ENCODE assay signal across 12 cellular contexts in the genomic region with DNA sequence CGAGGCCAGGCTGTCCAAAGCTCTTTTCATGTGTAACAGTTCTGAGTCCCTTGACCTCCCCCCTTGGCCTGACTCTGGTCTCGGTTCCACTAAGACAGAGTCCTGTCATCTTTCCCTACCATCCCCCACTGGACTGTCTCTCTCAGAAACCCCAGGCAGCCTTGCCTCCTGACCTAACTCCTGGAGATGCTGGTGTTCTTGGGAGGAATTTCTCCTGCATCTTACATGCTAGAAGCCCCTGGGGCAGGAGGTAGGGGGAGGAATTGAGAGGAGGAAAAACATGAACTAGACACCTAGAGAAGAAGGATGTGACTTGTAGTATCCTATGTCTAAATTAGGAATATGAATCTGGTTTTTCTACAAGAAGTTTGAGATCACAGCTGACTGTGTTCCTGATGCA. TPM values are rescaled to one million over a fixed set of nuclear protein-coding genes. Genes with fewer than 3 reads are reported as not detected.
A peak's percentile ranks its signal among the peaks of the same experiment; 100 is the strongest.
DNase-seq lines count a peak whose midpoint lies in the region; ATAC-seq and TF ChIP-seq lines count a peak whose summit lies in the region.
"Had no signal": no experiment of that assay in that cellular context is flagged by ENCODE, and none has a peak within 500 bp of the region (broad histone marks: within the 10 kb centered on the region; RNA-seq: fewer than 3 reads in every experiment).

No MANE protein-coding gene starts in this region.

- H2AFZ ChIP-seq in trophoblast cell (ENCODE audit: insufficient read depth, low read length, poor library complexity), result no peak overlapping the region

- no peaks in the 10 kb centered on the region for H3K9me3 ChIP-seq in Peyer's patch
- H3K9me3 ChIP-seq in trophoblast cell (ENCODE audit: insufficient read depth, low read depth, low read length), result no peaks in the 10 kb centered on the region
- H3K9me3 ChIP-seq: thoracic aorta had no signal

- no peak overlapping the region for H3K4ac ChIP-seq in trophoblast cell (ENCODE audit: low read depth, low read length)

- H3K18ac ChIP-seq in trophoblast cell (ENCODE audit: low read length), result no peak overlapping the region

- H2BK120ac ChIP-seq in trophoblast cell (ENCODE audit: insufficient read depth, low read length, poor library complexity), result no peak overlapping the region

- H3K27me3 ChIP-seq in Peyer's patch (no peaks in the 10 kb centered on the region), trophoblast cell (ENCODE audit: insufficient read depth, low read length) (no peaks in the 10 kb centered on the region)

- no CpG with 5 or more reads among the region's 2 CpGs for WGBS in trophoblast cell (ENCODE audit: extremely low coverage, insufficient coverage, insufficient read length)

- no peak for DNase-seq in T-helper 2 cell treated with Interferon-gamma antibody and Interleukin-4, amounts not matched to agents 5 μg/mL and 100 μg/mL, for 36 hours (ENCODE audit: low spot score)
- DNase-seq in T-helper 2 cell, result no peak
- DNase-seq in Peyer's patch, result no peak
- DNase-seq in central memory CD8-positive, alpha-beta T cell (ENCODE audit: low spot score in 2 of 2), result no peak
- peak; percentile 54 to 72 for DNase-seq in trophoblast cell
- no peak for DNase-seq in cerebellar cortex (ENCODE audit: low spot score)
- no peak for DNase-seq in NCI-H510A treated with DMSO at 0.1 percent for 48 hours (lab: John Stamatoyannopoulos, UW)
- DNase-seq: cerebellar nuclear complex, nephron progenitor cell, SHP77 treated with DMSO at 0.1 percent for 48 hours had no signal

- no peaks in the 10 kb centered on the region for H3K9me3 Mint-ChIP-seq in T-helper 2 cell treated with Interferon-gamma antibody and Interleukin-4, amounts not matched to agents 5 μg/mL and 100 μg/mL, for 36 hours
- no peaks in the 10 kb centered on the region for H3K9me3 Mint-ChIP-seq in central memory CD8-positive, alpha-beta T cell
- H3K9me3 Mint-ChIP-seq: nephron progenitor cell had no signal

- H4K8ac ChIP-seq in trophoblast cell (ENCODE audit: low read depth, low read length), result no peak overlapping the region

- H3K79me2 ChIP-seq in trophoblast cell (ENCODE audit: control insufficient read depth, insufficient read depth, low read length, poor library complexity), result no peaks in the 10 kb centered on the region

- H3K4me3 Mint-ChIP-seq in T-helper 2 cell treated with Interferon-gamma antibody and Interleukin-4, amounts not matched to agents 5 μg/mL and 100 μg/mL, for 36 hours, result no peak overlapping the region
- H3K4me3 Mint-ChIP-seq in central memory CD8-positive, alpha-beta T cell, result no peak overlapping the region
- H3K4me3 Mint-ChIP-seq: nephron progenitor cell had no signal

- no peak for TF ChIP-seq POLR2A in Peyer's patch (IDR thresholded peaks at IDR 0.05)

- no peak for TF ChIP-seq CTCF in Peyer's patch (IDR thresholded peaks at IDR 0.05)

- H3K79me1 ChIP-seq in trophoblast cell (ENCODE audit: low read length), result no peaks in the 10 kb centered on the region

- H3K14ac ChIP-seq in trophoblast cell (ENCODE audit: low read length), result no peak overlapping the region

- ATAC-seq in central memory CD8-positive, alpha-beta T cell (replicated peaks; ENCODE audit: extremely low read depth, poor library complexity, severe bottlenecking), result no peak
- ATAC-seq in HG02870 (IDR thresholded peaks at IDR 0.05; ENCODE audit: unreplicated experiment), result no peak

- no peak overlapping the region for H2AK5ac ChIP-seq in trophoblast cell (ENCODE audit: low read length)

- H3K27ac ChIP-seq in Peyer's patch, result peak overlapping the region in 3 of 4 donors; percentile 63 to 80 (median 70)
- H3K27ac ChIP-seq in trophoblast cell (ENCODE audit: low read depth, low read length), result no peak overlapping the region

- no peak overlapping the region for H3K4me2 ChIP-seq in trophoblast cell (ENCODE audit: low read length)

- H3K4me1 ChIP-seq in Peyer's patch (peaks cover 0 to 20% (median 6%) of the 10 kb centered on the region in 4 donors), trophoblast cell (ENCODE audit: control insufficient read depth in 1 of 2, insufficient read depth in 2 of 2, low read length in 2 of 2) (peaks cover 5 to 10% of the 10 kb centered on the region in 2 experiments)

- no peak overlapping the region for H2BK12ac ChIP-seq in trophoblast cell (ENCODE audit: low read length)

- H2BK5ac ChIP-seq in trophoblast cell (ENCODE audit: low read depth, low read length, poor library complexity), result no peak overlapping the region

- peaks cover 27% of the 10 kb centered on the region for H3K36me3 Mint-ChIP-seq in T-helper 2 cell treated with Interferon-gamma antibody and Interleukin-4, amounts not matched to agents 5 μg/mL and 100 μg/mL, for 36 hours (ENCODE audit: low read depth)
- peaks cover 12% of the 10 kb centered on the region for H3K36me3 Mint-ChIP-seq in central memory CD8-positive, alpha-beta T cell (ENCODE audit: insufficient read depth)

- no peaks in the 10 kb centered on the region for H3K27me3 Mint-ChIP-seq in T-helper 2 cell treated with Interferon-gamma antibody and Interleukin-4, amounts not matched to agents 5 μg/mL and 100 μg/mL, for 36 hours (ENCODE audit: low read depth)
- H3K27me3 Mint-ChIP-seq in central memory CD8-positive, alpha-beta T cell, result no peaks in the 10 kb centered on the region

- H3K27ac Mint-ChIP-seq in T-helper 2 cell treated with Interferon-gamma antibody and Interleukin-4, amounts not matched to agents 5 μg/mL and 100 μg/mL, for 36 hours, result peak overlapping the region; percentile 93
- peak overlapping the region; percentile 99 for H3K27ac Mint-ChIP-seq in central memory CD8-positive, alpha-beta T cell (ENCODE audit: low read depth)

- H3K23ac ChIP-seq in trophoblast cell (ENCODE audit: low read length), result no peak overlapping the region

- H3K36me3 ChIP-seq in Peyer's patch, result peaks cover 0 to 28% (median 0%) of the 10 kb centered on the region in 3 donors
- H3K36me3 ChIP-seq in trophoblast cell (ENCODE audit: control insufficient read depth in 1 of 2, insufficient read depth in 2 of 2, low read length in 2 of 2), result peaks cover 34 to 35% of the 10 kb centered on the region in 2 experiments

- H4K91ac ChIP-seq in trophoblast cell (ENCODE audit: low read depth, low read length), result no peak overlapping the region

- no peak overlapping the region for H3K9ac ChIP-seq in trophoblast cell (ENCODE audit: low read length)

- peaks cover 18% of the 10 kb centered on the region for H3K4me1 Mint-ChIP-seq in T-helper 2 cell treated with Interferon-gamma antibody and Interleukin-4, amounts not matched to agents 5 μg/mL and 100 μg/mL, for 36 hours (ENCODE audit: low read depth)
- peaks cover 48% of the 10 kb centered on the region for H3K4me1 Mint-ChIP-seq in central memory CD8-positive, alpha-beta T cell

- no peak overlapping the region for H3K4me3 ChIP-seq in Peyer's patch
- no peak overlapping the region for H3K4me3 ChIP-seq in trophoblast cell (ENCODE audit: low read depth, low read length)

- no peak overlapping the region for H4K12ac ChIP-seq in trophoblast cell (ENCODE audit: low read depth, low read length)

RNA-seq across cellular contexts. Expression of a gene that starts 0.6 kb away (rescaled TPM):
- total RNA-seq in Peyer's patch, result 10 to 100 TPM; 16.1 to 45.4 (median 28.2) TPM
- 4.6 TPM in 2 replicates for polyA plus RNA-seq in trophoblast cell (2013)

Comparison
In these comparisons a context has a peak if more than half of its experiments do, and no peak if none do; other contexts are left out.
1. DNase-seq: peak in trophoblast cell (2 of 2); none in T-helper 2 cell treated with Interferon-gamma antibody and Interleukin-4, amounts not matched to agents 5 μg/mL and 100 μg/mL, for 36 hours (single experiment), T-helper 2 cell (0 of 5), Peyer's patch (0 of 3), central memory CD8-positive, alpha-beta T cell (0 of 2), cerebellar cortex (single experiment) and NCI-H510A treated with DMSO at 0.1 percent for 48 hours (single experiment).